In genomic region chr3:129481783-129482332, GRCh38 we compare ENCODE assay signal across 9 cellular contexts. TPM values are rescaled to one million over a fixed set of nuclear protein-coding genes. Genes with fewer than 3 reads are reported as not detected.
A peak's percentile ranks its signal among the peaks of the same experiment; 100 is the strongest.
DNase-seq lines count a peak whose midpoint lies in the region; ATAC-seq and TF ChIP-seq lines count a peak whose summit lies in the region.
"Had no signal": no experiment of that assay in that cellular context is flagged by ENCODE, and none has a peak within 500 bp of the region (broad histone marks: within the 10 kb centered on the region; RNA-seq: fewer than 3 reads in every experiment).

No MANE protein-coding gene starts in this region.

- no peak for TF ChIP-seq CTCF in AG10803 (conservative IDR thresholded peaks at IDR 0.05; ENCODE audit: low read length)
- TF ChIP-seq CTCF in endothelial cell (IDR thresholded peaks at IDR 0.05; ENCODE audit: unreplicated experiment): no peak

- no peak for ATAC-seq in HG03378 (IDR thresholded peaks at IDR 0.05; ENCODE audit: unreplicated experiment)
- no peak for ATAC-seq in HG02759 (IDR thresholded peaks at IDR 0.05; ENCODE audit: unreplicated experiment)

- intact Hi-C loops in posterior vena cava (cut with DNase I): loop anchor here in 1 of 2 donors (10.0 kb wide), 2 partner anchors 343 to 453 kb away; no protein-coding TSS in a partner anchor

- H3K36me3 Mint-ChIP-seq in endothelial cell (ENCODE audit: low read depth, unreplicated experiment): peaks cover 28% of the 10 kb centered on the region

- no peak overlapping the region for H3K4me3 ChIP-seq in AG10803 (ENCODE audit: low read length)

- peak overlapping the region; percentile 96 for H3K27ac Mint-ChIP-seq in endothelial cell (ENCODE audit: unreplicated experiment)

- H3K9me3 Mint-ChIP-seq in endothelial cell (ENCODE audit: unreplicated experiment): no peaks in the 10 kb centered on the region

- peaks cover 41% of the 10 kb centered on the region for H3K4me1 Mint-ChIP-seq in endothelial cell (ENCODE audit: unreplicated experiment)

- peak overlapping the region; percentile 47 for H3K4me3 Mint-ChIP-seq in endothelial cell (ENCODE audit: unreplicated experiment)

- H3K27me3 Mint-ChIP-seq in endothelial cell (ENCODE audit: unreplicated experiment): peaks cover 7% of the 10 kb centered on the region

- DNase-seq in AG10803 (ENCODE audit: low read depth) (peak; percentile 79), endothelial cell (ENCODE audit: low spot score) (no peak), posterior vena cava (ENCODE audit: low spot score) (peak; percentile 91), NCI-H1048 (lab: John Stamatoyannopoulos, UW) (no peak), GM19238 (ENCODE audit: insufficient read length, low spot score) (no peak)
- DNase-seq in activated CD4-positive, alpha-beta T cell treated with anti-CD3 and anti-CD28 coated beads, Interleukin-2, amount 50 U/mL, for 4 hours: peak; percentile 50
- DNase-seq: NCI-H526 treated with DMSO at 0.1 percent for 48 hours had no signal

RNA-seq across cellular contexts. Expression of gene IFT122, which starts 41.8 kb away (rescaled TPM):
- total RNA-seq in endothelial cell (ENCODE audit: unreplicated experiment) (25.1 TPM), posterior vena cava (10 to 100 TPM; 22.0 to 22.5 TPM)

RNA-seq across cellular contexts. Expression of gene MBD4, which starts 42.1 kb away (rescaled TPM):
- total RNA-seq in endothelial cell (ENCODE audit: unreplicated experiment) (30.6 TPM), posterior vena cava (10 to 100 TPM; 23.1 to 24.9 TPM)

RNA-seq across cellular contexts. Expression of gene RHO, which starts 46.6 kb away (rescaled TPM):
- total RNA-seq in endothelial cell (ENCODE audit: unreplicated experiment) (not detected), posterior vena cava (not detected)

RNA-seq across cellular contexts. Expression of gene EFCAB12, which starts 53.4 kb away (rescaled TPM):
- 0.21 TPM for total RNA-seq in endothelial cell (ENCODE audit: unreplicated experiment)
- total RNA-seq in posterior vena cava: under 1 TPM; 0.05 to 0.14 TPM

Comparison
In these comparisons a context has a peak if more than half of its experiments do, and no peak if none do; other contexts are left out.
1. DNase-seq: peak in AG10803 (single experiment), activated CD4-positive, alpha-beta T cell treated with anti-CD3 and anti-CD28 coated beads, Interleukin-2, amount 50 U/mL, for 4 hours (2 of 2) and posterior vena cava (single experiment); none in endothelial cell (single experiment), NCI-H1048 (single experiment) and GM19238 (single experiment).